In genomic region chr11:85810521-85810870, GRCh38 we compare ENCODE assay signal across 9 cellular contexts. TPM values are rescaled to one million over a fixed set of nuclear protein-coding genes. Genes with fewer than 3 reads are reported as not detected.
A peak's percentile ranks its signal among the peaks of the same experiment; 100 is the strongest.
DNase-seq lines count a peak whose midpoint lies in the region; ATAC-seq, FAIRE-seq and TF ChIP-seq lines count a peak whose summit lies in the region.
"Had no signal": no experiment of that assay in that cellular context is flagged by ENCODE, and none has a peak within 500 bp of the region (broad histone marks: within the 10 kb centered on the region; RNA-seq: fewer than 3 reads in every experiment).

No MANE protein-coding gene starts in this region.

- TF ChIP-seq POLR2A in heart left ventricle (IDR thresholded peaks at IDR 0.05): no peak
- TF ChIP-seq POLR2A in uterus (IDR thresholded peaks at IDR 0.05): no peak

- peak overlapping the region in 4 of 12 donors; percentile 14 to 49 (median 36) for H3K27ac ChIP-seq in heart left ventricle
- peak overlapping the region; percentile 66 for H3K27ac ChIP-seq in mesodermal cell (ENCODE audit: low read depth, low read length, severe bottlenecking)
- peak overlapping the region; percentile 25 to 70 for H3K27ac ChIP-seq in uterus

- CTCF ChIA-PET in HEK293T (lab: Yijun Ruan, JAX): interaction anchor here (0.6 to 1.5 kb wide), 3 partner anchors 14 to 482 kb away, joined by 3 to 6 read pairs (median 3); no protein-coding TSS in a partner anchor

- H3K4me3 ChIP-seq in heart left ventricle (peak overlapping the region; percentile 22 to 87 (median 66)), bronchial epithelial cell (ENCODE audit: low read depth, low read length) (peak overlapping the region; percentile 46), mesodermal cell (ENCODE audit: extremely low read depth, insufficient read depth, low read length, poor library complexity, severe bottlenecking) (peak overlapping the region; percentile 40), uterus (peak overlapping the region; percentile 58 to 72)

- H3K4me1 ChIP-seq in heart left ventricle (peaks cover 0 to 20% (median 8%) of the 10 kb centered on the region in 12 donors), mesodermal cell (ENCODE audit: control insufficient read depth, insufficient read depth, low read length, poor library complexity, severe bottlenecking) (peaks cover 18% of the 10 kb centered on the region), uterus (peaks cover 0 to 3% of the 10 kb centered on the region in 2 donors)

- no peak for TF ChIP-seq CTCF in heart left ventricle (IDR thresholded peaks at IDR 0.05)
- TF ChIP-seq CTCF in bronchial epithelial cell (IDR thresholded peaks at IDR 0.05; ENCODE audit: insufficient read depth, low read length, severe bottlenecking): no peak
- TF ChIP-seq CTCF in uterus (IDR thresholded peaks at IDR 0.05): no peak

- FAIRE-seq in bronchial epithelial cell (lab: Jason Lieb, UNC): no peak
- FAIRE-seq: G401.6 had no signal

- H3K9me3 ChIP-seq in heart left ventricle: no peaks in the 10 kb centered on the region
- no peaks in the 10 kb centered on the region for H3K9me3 ChIP-seq in mesodermal cell (ENCODE audit: control insufficient read depth, low read length)
- H3K9me3 ChIP-seq in uterus: no peaks in the 10 kb centered on the region

- 2 to 10% (median 6%) methylated on average over 9 to 10 of the region's 10 CpGs for WGBS in heart left ventricle, 4 donors
- WGBS in mesodermal cell (ENCODE audit: insufficient coverage in 2 of 2), 2 experiments: 0% methylated on average over 1 of the region's 10 CpGs; no CpG with 5 or more reads in 1 of the 2 experiments

- H3K36me3 ChIP-seq in heart left ventricle: no peaks in the 10 kb centered on the region
- no peaks in the 10 kb centered on the region for H3K36me3 ChIP-seq in bronchial epithelial cell (ENCODE audit: control insufficient read depth, insufficient read depth, low read length)
- H3K36me3 ChIP-seq in mesodermal cell (ENCODE audit: control insufficient read depth, insufficient read depth, low read length): no peaks in the 10 kb centered on the region
- no peaks in the 10 kb centered on the region for H3K36me3 ChIP-seq in uterus

- POLR2A ChIA-PET in HEK293T (lab: Yijun Ruan, JAX): no interaction called here

- H3K27me3 ChIP-seq in heart left ventricle: peaks cover 0 to 4% (median 0%) of the 10 kb centered on the region in 9 donors
- H3K27me3 ChIP-seq in bronchial epithelial cell (ENCODE audit: control insufficient read depth, insufficient read depth, low read length): no peaks in the 10 kb centered on the region
- no peaks in the 10 kb centered on the region for H3K27me3 ChIP-seq in uterus

- intact Hi-C loops in heart left ventricle (cut with DNase I) (loop anchor here in 2 of 10 donors (5.0 to 10.0 kb wide), 3 partner anchors 118 to 442 kb away; no protein-coding TSS in a partner anchor), left ventricle myocardium superior (cut with micrococcal nuclease) (no loop called here), uterus (cut with DNase I; ENCODE audit: low total_unique reads) (no loop called here), sciatic nerve (cut with DNase I) (no loop called here)

- ATAC-seq in heart left ventricle (no peak), left ventricle myocardium superior (no peak), sciatic nerve (no peak), HG02623 (IDR thresholded peaks at IDR 0.05; ENCODE audit: unreplicated experiment) (no peak)

- DNase-seq in heart left ventricle (no peak), left ventricle myocardium superior (no peak), bronchial epithelial cell (ENCODE audit: low read depth) (no peak), uterus (no peak), sciatic nerve (ENCODE audit: low spot score) (no peak), HEK293T (ENCODE audit: extremely low spot score) (no peak)

TF ChIP-seq in HEK293T, 16 proteins besides CTCF, POLR2A, EP300 and RAD21:
- TF ChIP-seq FOXA1 (IDR thresholded peaks at IDR 0.05): no peak
- TF ChIP-seq SP1 (IDR thresholded peaks at IDR 0.05): no peak
- TF ChIP-seq HDGF (IDR thresholded peaks at IDR 0.05; ENCODE audit: borderline replicate concordance): no peak
- no peak for TF ChIP-seq ELF4 (IDR thresholded peaks at IDR 0.05)
- no peak for TF ChIP-seq ARNT (IDR thresholded peaks at IDR 0.05)
- no peak for TF ChIP-seq LEF1 (IDR thresholded peaks at IDR 0.05; ENCODE audit: borderline replicate concordance)
- no peak for TF ChIP-seq ZNF384 (IDR thresholded peaks at IDR 0.05)

RNA-seq across cellular contexts. Expression of gene SYTL2, which starts 0.4 kb away (rescaled TPM):
- total RNA-seq in heart left ventricle (1 to 10 TPM; 2.2 to 9.5 (median 6.3) TPM), left ventricle myocardium superior (2.8 TPM), bronchial epithelial cell (5.6 and 8.2 TPM in 2 replicates), uterus (10 to 100 TPM; 33.0 to 77.4 (median 39.7) TPM), sciatic nerve (24.6 TPM)
- polyA plus RNA-seq in heart left ventricle: 1 to 10 TPM; 2.2 to 3.0 TPM
- polyA plus RNA-seq in mesodermal cell (2013, experiment 1 of 2): 11.4 TPM
- 7.7 TPM for polyA plus RNA-seq in mesodermal cell (2013, experiment 2 of 2)

RNA-seq across cellular contexts. Expression of gene CCDC83, which starts 44.7 kb away (rescaled TPM):
- total RNA-seq in heart left ventricle (not detected), left ventricle myocardium superior (not detected), bronchial epithelial cell (not detected in 2 replicates), uterus (under 1 TPM in 1 of 4 donors, not detected in 3; 0.21 TPM), sciatic nerve (not detected)
- not detected for polyA plus RNA-seq in heart left ventricle
- polyA plus RNA-seq in mesodermal cell (2013, experiment 1 of 2): not detected
- not detected for polyA plus RNA-seq in mesodermal cell (2013, experiment 2 of 2)
